ENCODE assay signal across 27 cellular contexts in the genomic region with DNA sequence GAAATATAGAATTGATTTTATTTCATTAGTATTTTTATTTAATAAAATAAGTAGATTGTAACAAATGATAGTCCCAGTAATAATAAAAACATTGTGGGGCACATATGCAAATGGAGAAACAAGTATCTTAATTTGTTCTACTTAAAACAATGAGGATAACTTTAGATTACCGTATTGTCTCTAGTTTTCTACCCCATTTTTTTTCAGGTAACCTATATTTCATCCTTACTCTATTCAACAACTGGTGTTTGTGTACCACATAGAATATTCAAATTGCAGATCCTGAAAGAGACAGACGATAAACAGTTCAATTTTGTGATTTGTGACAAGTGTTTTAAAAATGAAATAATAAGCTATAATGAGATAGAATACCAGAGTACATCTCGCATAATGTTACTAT.
"Had no signal": no experiment of that assay in that cellular context is flagged by ENCODE, and none has a peak within 500 bp of the region (broad histone marks: within the 10 kb centered on the region; RNA-seq: fewer than 3 reads in every experiment).

No MANE protein-coding gene starts in this region.

- H3K9me3 ChIP-seq: testis, thoracic aorta, thyroid gland, transverse colon, upper lobe of right lung, uterus, vagina had no signal

- H3K27ac ChIP-seq: stomach, suprapubic skin, testis, thoracic aorta, thyroid gland, tibial artery, tibial nerve, transverse colon, upper lobe of left lung, upper lobe of right lung, uterus, vagina had no signal

- ATAC-seq: stimulated activated effector memory CD8-positive, alpha-beta T cell treated with anti-CD3 and anti-CD28 coated beads, Interleukin-12 subunit alpha, Interleukin-12 subunit beta, amount 100 ng/mL, for 72 hours; stimulated activated memory B cell treated with anti-CD40 and anti-IgM and Interleukin-4, amounts not matched to agents 10 μg/mL and 1 μg/mL and 100 μg/mL, for 72 hours; stimulated activated naive B cell treated with anti-CD40 and anti-IgM and Interleukin-4, amounts not matched to agents 10 μg/mL and 1 μg/mL and 100 μg/mL, for 72 hours; stimulated activated naive CD8-positive, alpha-beta T cell treated with anti-CD3 and anti-CD28 coated beads, Interleukin-15, amount 100 ng/mL, for 72 hours; stimulated activated naive CD8-positive, alpha-beta T cell treated with anti-CD3 and anti-CD28 coated beads, Interleukin-15, Interleukin-2, amounts not matched to agents 100 U/mL and 50 U/mL, for 24 hours; upper lobe of right lung had no signal

- H3K27me3 ChIP-seq: stomach, suprapubic skin, testis, thyroid gland, tibial artery, tibial nerve, transverse colon, upper lobe of left lung, upper lobe of right lung, uterus, vagina had no signal

- H3K4me1 ChIP-seq: stomach, suprapubic skin, testis, thyroid gland, tibial artery, tibial nerve, transverse colon, upper lobe of left lung, upper lobe of right lung, uterus, vagina had no signal

- DNase-seq: stimulated activated CD4-positive, alpha-beta T cell treated with anti-CD3 and anti-CD28 coated beads, Interleukin-2, amount 100 ng/mL, for 48 hours; stimulated activated CD4-positive, alpha-beta T cell treated with anti-CD3 and anti-CD28 coated beads, Interleukin-4, amount 100 ng/mL, for 1 hour; stimulated activated CD4-positive, alpha-beta T cell treated with anti-CD3 and anti-CD28 coated beads, Interleukin-4, amount 100 ng/mL, for 24 hours; stimulated activated CD4-positive, alpha-beta T cell treated with anti-CD3 and anti-CD28 coated beads, Interleukin-4, amount 100 ng/mL, for 4 hours; stimulated activated CD8-positive, alpha-beta memory T cell treated with anti-CD3 and anti-CD28 coated beads, Interleukin-4, amount 100 ng/mL, for 48 hours; stimulated activated naive B cell treated with anti-CD40 and anti-IgM and Interleukin-4, amounts not matched to agents 10 μg/mL and 1 μg/mL and 100 μg/mL, for 72 hours; stimulated activated naive CD4-positive, alpha-beta T cell; stimulated activated naive CD4-positive, alpha-beta T cell treated with Interleukin-2 at 50 U/mL for 16 hours; stimulated activated naive CD8-positive, alpha-beta T cell treated with anti-CD3 and anti-CD28 coated beads, Interleukin-15, amount 100 ng/mL, for 72 hours; stimulated activated naive CD8-positive, alpha-beta T cell treated with anti-CD3 and anti-CD28 coated beads, Interleukin-15, Interleukin-2, amounts not matched to agents 100 U/mL and 50 U/mL, for 24 hours; stomach; substantia nigra; testis; thyroid gland; tibial artery; transverse colon; trophoblast cell; upper lobe of left lung; upper lobe of right lung; uterus had no signal

- H3K4me3 ChIP-seq: stomach, suprapubic skin, testis, thoracic aorta, thyroid gland, tibial artery, tibial nerve, transverse colon, upper lobe of left lung, upper lobe of right lung, uterus, vagina had no signal

- FAIRE-seq: urothelium cell line had no signal

- H3K36me3 ChIP-seq: stomach, suprapubic skin, thoracic aorta, thyroid gland, tibial artery, tibial nerve, transverse colon, upper lobe of left lung, upper lobe of right lung, uterus, vagina had no signal
